Comparison of ENCODE assay signal across 1 cellular context in the genomic region with DNA sequence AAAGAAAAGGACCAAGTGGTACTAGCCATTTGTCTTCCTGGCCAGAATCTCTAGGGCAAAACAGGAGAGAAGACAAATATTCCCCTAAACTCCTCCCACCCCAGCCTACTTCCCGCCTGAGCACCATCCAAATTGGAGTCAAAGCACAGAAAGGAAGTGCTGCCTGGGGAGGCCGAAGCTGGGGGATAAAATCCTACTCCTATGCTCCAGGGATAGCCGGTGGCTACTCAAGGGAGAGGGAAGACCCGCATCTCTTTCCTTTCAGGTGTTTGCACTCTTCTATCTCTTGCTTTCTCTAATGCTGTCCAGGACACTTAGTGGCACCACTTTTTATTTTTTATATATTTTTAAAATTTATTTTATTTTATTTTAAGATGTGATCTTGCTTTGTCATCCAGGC.
TF ChIP-seq lines count a peak whose summit lies in the region.

No MANE protein-coding gene starts in this region.

TF ChIP-seq in GM23338, 12 proteins besides CTCF, POLR2A, EP300 and RAD21 (continued from another document):
- TF ChIP-seq, protein P1, sequence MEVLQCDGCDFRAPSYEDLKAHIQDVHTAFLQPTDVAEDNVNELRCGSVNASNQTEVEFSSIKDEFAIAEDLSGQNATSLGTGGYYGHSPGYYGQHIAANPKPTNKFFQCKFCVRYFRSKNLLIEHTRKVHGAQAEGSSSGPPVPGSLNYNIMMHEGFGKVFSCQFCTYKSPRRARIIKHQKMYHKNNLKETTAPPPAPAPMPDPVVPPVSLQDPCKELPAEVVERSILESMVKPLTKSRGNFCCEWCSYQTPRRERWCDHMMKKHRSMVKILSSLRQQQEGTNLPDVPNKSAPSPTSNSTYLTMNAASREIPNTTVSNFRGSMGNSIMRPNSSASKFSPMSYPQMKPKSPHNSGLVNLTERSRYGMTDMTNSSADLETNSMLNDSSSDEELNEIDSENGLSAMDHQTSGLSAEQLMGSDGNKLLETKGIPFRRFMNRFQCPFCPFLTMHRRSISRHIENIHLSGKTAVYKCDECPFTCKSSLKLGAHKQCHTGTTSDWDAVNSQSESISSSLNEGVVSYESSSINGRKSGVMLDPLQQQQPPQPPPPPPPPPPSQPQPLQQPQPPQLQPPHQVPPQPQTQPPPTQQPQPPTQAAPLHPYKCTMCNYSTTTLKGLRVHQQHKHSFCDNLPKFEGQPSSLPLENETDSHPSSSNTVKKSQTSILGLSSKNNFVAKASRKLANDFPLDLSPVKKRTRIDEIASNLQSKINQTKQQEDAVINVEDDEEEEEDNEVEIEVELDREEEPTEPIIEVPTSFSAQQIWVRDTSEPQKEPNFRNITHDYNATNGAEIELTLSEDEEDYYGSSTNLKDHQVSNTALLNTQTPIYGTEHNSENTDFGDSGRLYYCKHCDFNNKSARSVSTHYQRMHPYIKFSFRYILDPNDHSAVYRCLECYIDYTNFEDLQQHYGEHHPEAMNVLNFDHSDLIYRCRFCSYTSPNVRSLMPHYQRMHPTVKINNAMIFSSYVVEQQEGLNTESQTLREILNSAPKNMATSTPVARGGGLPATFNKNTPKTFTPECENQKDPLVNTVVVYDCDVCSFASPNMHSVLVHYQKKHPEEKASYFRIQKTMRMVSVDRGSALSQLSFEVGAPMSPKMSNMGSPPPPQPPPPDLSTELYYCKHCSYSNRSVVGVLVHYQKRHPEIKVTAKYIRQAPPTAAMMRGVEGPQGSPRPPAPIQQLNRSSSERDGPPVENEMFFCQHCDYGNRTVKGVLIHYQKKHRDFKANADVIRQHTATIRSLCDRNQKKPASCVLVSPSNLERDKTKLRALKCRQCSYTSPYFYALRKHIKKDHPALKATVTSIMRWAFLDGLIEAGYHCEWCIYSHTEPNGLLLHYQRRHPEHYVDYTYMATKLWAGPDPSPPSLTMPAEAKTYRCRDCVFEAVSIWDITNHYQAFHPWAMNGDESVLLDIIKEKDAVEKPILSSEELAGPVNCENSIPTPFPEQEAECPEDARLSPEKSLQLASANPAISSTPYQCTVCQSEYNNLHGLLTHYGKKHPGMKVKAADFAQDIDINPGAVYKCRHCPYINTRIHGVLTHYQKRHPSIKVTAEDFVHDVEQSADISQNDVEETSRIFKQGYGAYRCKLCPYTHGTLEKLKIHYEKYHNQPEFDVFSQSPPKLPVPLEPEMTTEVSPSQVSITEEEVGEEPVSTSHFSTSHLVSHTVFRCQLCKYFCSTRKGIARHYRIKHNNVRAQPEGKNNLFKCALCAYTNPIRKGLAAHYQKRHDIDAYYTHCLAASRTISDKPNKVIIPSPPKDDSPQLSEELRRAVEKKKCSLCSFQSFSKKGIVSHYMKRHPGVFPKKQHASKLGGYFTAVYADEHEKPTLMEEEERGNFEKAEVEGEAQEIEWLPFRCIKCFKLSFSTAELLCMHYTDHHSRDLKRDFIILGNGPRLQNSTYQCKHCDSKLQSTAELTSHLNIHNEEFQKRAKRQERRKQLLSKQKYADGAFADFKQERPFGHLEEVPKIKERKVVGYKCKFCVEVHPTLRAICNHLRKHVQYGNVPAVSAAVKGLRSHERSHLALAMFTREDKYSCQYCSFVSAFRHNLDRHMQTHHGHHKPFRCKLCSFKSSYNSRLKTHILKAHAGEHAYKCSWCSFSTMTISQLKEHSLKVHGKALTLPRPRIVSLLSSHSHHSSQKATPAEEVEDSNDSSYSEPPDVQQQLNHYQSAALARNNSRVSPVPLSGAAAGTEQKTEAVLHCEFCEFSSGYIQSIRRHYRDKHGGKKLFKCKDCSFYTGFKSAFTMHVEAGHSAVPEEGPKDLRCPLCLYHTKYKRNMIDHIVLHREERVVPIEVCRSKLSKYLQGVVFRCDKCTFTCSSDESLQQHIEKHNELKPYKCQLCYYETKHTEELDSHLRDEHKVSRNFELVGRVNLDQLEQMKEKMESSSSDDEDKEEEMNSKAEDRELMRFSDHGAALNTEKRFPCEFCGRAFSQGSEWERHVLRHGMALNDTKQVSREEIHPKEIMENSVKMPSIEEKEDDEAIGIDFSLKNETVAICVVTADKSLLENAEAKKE (CRISPR knock-in tag; IDR thresholded peaks at IDR 0.05) = no peak
- no peak for TF ChIP-seq NANOG (IDR thresholded peaks at IDR 0.05; ENCODE audit: borderline replicate concordance)
- no peak for TF ChIP-seq EZH2phosphoT487 (IDR thresholded peaks at IDR 0.05; ENCODE audit: unreplicated experiment)
- TF ChIP-seq STAT1 (IDR thresholded peaks at IDR 0.05; ENCODE audit: unreplicated experiment) = no peak
- TF ChIP-seq, protein P2, sequence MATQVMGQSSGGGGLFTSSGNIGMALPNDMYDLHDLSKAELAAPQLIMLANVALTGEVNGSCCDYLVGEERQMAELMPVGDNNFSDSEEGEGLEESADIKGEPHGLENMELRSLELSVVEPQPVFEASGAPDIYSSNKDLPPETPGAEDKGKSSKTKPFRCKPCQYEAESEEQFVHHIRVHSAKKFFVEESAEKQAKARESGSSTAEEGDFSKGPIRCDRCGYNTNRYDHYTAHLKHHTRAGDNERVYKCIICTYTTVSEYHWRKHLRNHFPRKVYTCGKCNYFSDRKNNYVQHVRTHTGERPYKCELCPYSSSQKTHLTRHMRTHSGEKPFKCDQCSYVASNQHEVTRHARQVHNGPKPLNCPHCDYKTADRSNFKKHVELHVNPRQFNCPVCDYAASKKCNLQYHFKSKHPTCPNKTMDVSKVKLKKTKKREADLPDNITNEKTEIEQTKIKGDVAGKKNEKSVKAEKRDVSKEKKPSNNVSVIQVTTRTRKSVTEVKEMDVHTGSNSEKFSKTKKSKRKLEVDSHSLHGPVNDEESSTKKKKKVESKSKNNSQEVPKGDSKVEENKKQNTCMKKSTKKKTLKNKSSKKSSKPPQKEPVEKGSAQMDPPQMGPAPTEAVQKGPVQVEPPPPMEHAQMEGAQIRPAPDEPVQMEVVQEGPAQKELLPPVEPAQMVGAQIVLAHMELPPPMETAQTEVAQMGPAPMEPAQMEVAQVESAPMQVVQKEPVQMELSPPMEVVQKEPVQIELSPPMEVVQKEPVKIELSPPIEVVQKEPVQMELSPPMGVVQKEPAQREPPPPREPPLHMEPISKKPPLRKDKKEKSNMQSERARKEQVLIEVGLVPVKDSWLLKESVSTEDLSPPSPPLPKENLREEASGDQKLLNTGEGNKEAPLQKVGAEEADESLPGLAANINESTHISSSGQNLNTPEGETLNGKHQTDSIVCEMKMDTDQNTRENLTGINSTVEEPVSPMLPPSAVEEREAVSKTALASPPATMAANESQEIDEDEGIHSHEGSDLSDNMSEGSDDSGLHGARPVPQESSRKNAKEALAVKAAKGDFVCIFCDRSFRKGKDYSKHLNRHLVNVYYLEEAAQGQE (IDR thresholded peaks at IDR 0.05; ENCODE audit: unreplicated experiment) = no peak
- TF ChIP-seq EZH2 (IDR thresholded peaks at IDR 0.05; ENCODE audit: low read depth, unreplicated experiment) = no peak
- TF ChIP-seq ZNF331 (CRISPR knock-in tag; IDR thresholded peaks at IDR 0.05; ENCODE audit: low read depth) = no peak
